18 cellular contexts compared by ENCODE assay signal in the genomic region with DNA sequence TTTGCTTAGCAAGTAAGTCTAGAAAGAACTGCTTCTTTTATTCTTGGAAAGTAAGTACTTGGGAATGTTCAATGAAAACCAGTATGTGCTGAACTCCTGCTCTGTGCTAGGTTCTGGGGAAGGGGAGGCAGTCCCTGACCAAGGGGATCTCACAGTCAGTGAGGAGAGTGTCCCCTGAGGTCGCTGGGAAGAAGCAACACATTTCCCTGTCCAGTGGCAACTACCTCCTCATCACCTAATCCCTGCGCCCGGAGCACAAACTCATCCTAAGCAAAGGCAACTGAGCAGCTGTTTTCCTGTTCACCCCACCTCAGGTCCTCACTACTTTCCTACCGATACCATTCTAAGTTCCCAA.
A peak's percentile ranks its signal among the peaks of the same experiment; 100 is the strongest.
DNase-seq lines count a peak whose midpoint lies in the region; ATAC-seq and TF ChIP-seq lines count a peak whose summit lies in the region.
"Had no signal": no experiment of that assay in that cellular context is flagged by ENCODE, and none has a peak within 500 bp of the region (broad histone marks: within the 10 kb centered on the region; RNA-seq: fewer than 3 reads in every experiment).

No MANE protein-coding gene starts in this region.

- H3K79me2 ChIP-seq in neural progenitor cell (ENCODE audit: low read depth) = no peaks in the 10 kb centered on the region

- WGBS in esophagus squamous epithelium, 2 donors = 64 to 68% methylated on average over 4 of the region's 4 CpGs
- 60 to 66% methylated on average over 4 of the region's 4 CpGs for WGBS in tibial nerve, 2 donors

- no peak overlapping the region for H2AFZ ChIP-seq in neural progenitor cell (replicated peaks)

- H3K4me3 ChIP-seq in Peyer's patch (no peak overlapping the region), esophagus squamous epithelium (peak overlapping the region in 1 of 4 donors; percentile 25), neural progenitor cell (no peak overlapping the region), tibial nerve (no peak overlapping the region)

- TF ChIP-seq EP300 in tibial nerve (IDR thresholded peaks at IDR 0.05) = no peak

- no peak overlapping the region for H3K4me2 ChIP-seq in neural progenitor cell

- no peak overlapping the region for H3K4me3 Mint-ChIP-seq in neural progenitor cell
- H3K4me3 Mint-ChIP-seq: activated CD4-positive, alpha-beta T cell treated with anti-CD3 and anti-CD28 coated beads, Interleukin-2, amount 10 ng/mL, durations not matched to agents 7 days and 5 days; activated naive CD8-positive, alpha-beta T cell treated with anti-CD3 and anti-CD28 coated beads, Interleukin-2, amount 10 ng/mL, durations not matched to agents 7 days and 5 days; activated T-cell treated with anti-CD3 and anti-CD28 coated beads, Interleukin-2, amount 50 U/mL, for 24 hours; H9; naive thymus-derived CD4-positive, alpha-beta T cell had no signal

- intact Hi-C loops in esophagus squamous epithelium (cut with DNase I) = no loop called here

- H3K9me3 ChIP-seq in Peyer's patch = no peaks in the 10 kb centered on the region
- no peaks in the 10 kb centered on the region for H3K9me3 ChIP-seq in esophagus squamous epithelium
- no peaks in the 10 kb centered on the region for H3K9me3 ChIP-seq in neural progenitor cell (ENCODE audit: low read depth)
- no peaks in the 10 kb centered on the region for H3K9me3 ChIP-seq in tibial nerve

- no peaks in the 10 kb centered on the region for H4K20me1 ChIP-seq in neural progenitor cell (ENCODE audit: low read depth)

- DNase-seq in Peyer's patch (no peak), esophagus squamous epithelium (lab: John Stamatoyannopoulos, UW) (no peak), neural progenitor cell (ENCODE audit: low spot score) (no peak), tibial nerve (ENCODE audit: low spot score in 2 of 2) (no peak), NCI-H2171 (lab: John Stamatoyannopoulos, UW) (no peak), GM19238 (ENCODE audit: insufficient read length, low spot score) (no peak)
- no peak for DNase-seq in effector CD4-positive, alpha-beta T cell
- DNase-seq: activated CD4-positive, alpha-beta T cell treated with anti-CD3 and anti-CD28 coated beads, Interleukin-2, amount 10 ng/mL, durations not matched to agents 7 days and 5 days; activated naive CD8-positive, alpha-beta T cell treated with anti-CD3 and anti-CD28 coated beads, Interleukin-2, amount 10 ng/mL, durations not matched to agents 7 days and 5 days; activated T-cell treated with anti-CD3 and anti-CD28 coated beads, Interleukin-2, amount 50 U/mL, for 24 hours; DND-41; H9; naive thymus-derived CD4-positive, alpha-beta T cell; NCI-H345; stimulated activated CD4-positive, alpha-beta T cell treated with anti-CD3 and anti-CD28 coated beads, Interleukin-2, amount 100 ng/mL, for 48 hours; stimulated activated CD8-positive, alpha-beta memory T cell treated with anti-CD3 and anti-CD28 coated beads, Interleukin-4, amount 100 ng/mL, for 48 hours had no signal

- peaks cover 14% of the 10 kb centered on the region for H3F3A ChIP-seq in neural progenitor cell (ENCODE audit: low read depth)

- H3K27ac ChIP-seq in Peyer's patch (peak overlapping the region; percentile 62 to 83 (median 66)), esophagus squamous epithelium (peak overlapping the region; percentile 60 to 88 (median 84)), neural progenitor cell (no peak overlapping the region), tibial nerve (peak overlapping the region; percentile 39 to 90 (median 78))

- ATAC-seq in GM18909 (IDR thresholded peaks at IDR 0.05; ENCODE audit: poor library complexity, unreplicated experiment) = no peak

- no peaks in the 10 kb centered on the region for H3K36me3 Mint-ChIP-seq in neural progenitor cell
- H3K36me3 Mint-ChIP-seq: activated naive CD8-positive, alpha-beta T cell treated with anti-CD3 and anti-CD28 coated beads, Interleukin-2, amount 10 ng/mL, durations not matched to agents 7 days and 5 days; CD14-positive monocyte; naive thymus-derived CD4-positive, alpha-beta T cell had no signal

- H3K9ac ChIP-seq in neural progenitor cell = no peak overlapping the region

- H3K27me3 Mint-ChIP-seq in neural progenitor cell (ENCODE audit: insufficient read depth, low read depth) = no peaks in the 10 kb centered on the region
- H3K27me3 Mint-ChIP-seq: activated T-cell treated with anti-CD3 and anti-CD28 coated beads, Interleukin-2, amount 50 U/mL, for 24 hours had no signal

- TF ChIP-seq CTCF in Peyer's patch (IDR thresholded peaks at IDR 0.05) = no peak
- TF ChIP-seq CTCF in esophagus squamous epithelium (IDR thresholded peaks at IDR 0.05) = no peak
- TF ChIP-seq CTCF in neural progenitor cell (IDR thresholded peaks at IDR 0.05) = no peak
- no peak for TF ChIP-seq CTCF in tibial nerve (IDR thresholded peaks at IDR 0.05)

- TF ChIP-seq POLR2A in Peyer's patch (IDR thresholded peaks at IDR 0.05) (no peak), esophagus squamous epithelium (IDR thresholded peaks at IDR 0.05) (no peak), tibial nerve (IDR thresholded peaks at IDR 0.05) (no peak)

- H3K4me1 Mint-ChIP-seq in neural progenitor cell = peaks cover 41% of the 10 kb centered on the region
- H3K4me1 Mint-ChIP-seq: activated CD4-positive, alpha-beta T cell treated with anti-CD3 and anti-CD28 coated beads, Interleukin-2, amount 10 ng/mL, durations not matched to agents 7 days and 5 days; activated naive CD8-positive, alpha-beta T cell treated with anti-CD3 and anti-CD28 coated beads, Interleukin-2, amount 10 ng/mL, durations not matched to agents 7 days and 5 days had no signal

- no peaks in the 10 kb centered on the region for H3K9me3 Mint-ChIP-seq in neural progenitor cell
- H3K9me3 Mint-ChIP-seq: activated CD4-positive, alpha-beta T cell treated with anti-CD3 and anti-CD28 coated beads, Interleukin-2, amount 10 ng/mL, durations not matched to agents 7 days and 5 days; activated naive CD8-positive, alpha-beta T cell treated with anti-CD3 and anti-CD28 coated beads, Interleukin-2, amount 10 ng/mL, durations not matched to agents 7 days and 5 days; activated T-cell treated with anti-CD3 and anti-CD28 coated beads, Interleukin-2, amount 50 U/mL, for 24 hours; H9; naive thymus-derived CD4-positive, alpha-beta T cell had no signal

- H3K36me3 ChIP-seq in Peyer's patch (no peaks in the 10 kb centered on the region), esophagus squamous epithelium (no peaks in the 10 kb centered on the region), neural progenitor cell (no peaks in the 10 kb centered on the region), tibial nerve (no peaks in the 10 kb centered on the region)

- peaks cover 0 to 18% (median 2%) of the 10 kb centered on the region in 4 donors for H3K4me1 ChIP-seq in Peyer's patch
- H3K4me1 ChIP-seq in esophagus squamous epithelium = peaks cover 3 to 62% (median 38%) of the 10 kb centered on the region in 3 donors
- H3K4me1 ChIP-seq in neural progenitor cell = peaks cover 25% of the 10 kb centered on the region
- H3K4me1 ChIP-seq in tibial nerve = peaks cover 0 to 89% (median 46%) of the 10 kb centered on the region in 4 donors

- H3K27ac Mint-ChIP-seq in neural progenitor cell = peak overlapping the region; percentile 51
- H3K27ac Mint-ChIP-seq: activated CD4-positive, alpha-beta T cell treated with anti-CD3 and anti-CD28 coated beads, Interleukin-2, amount 10 ng/mL, durations not matched to agents 7 days and 5 days; activated naive CD8-positive, alpha-beta T cell treated with anti-CD3 and anti-CD28 coated beads, Interleukin-2, amount 10 ng/mL, durations not matched to agents 7 days and 5 days; activated T-cell treated with anti-CD3 and anti-CD28 coated beads, Interleukin-2, amount 50 U/mL, for 24 hours had no signal

- H3K27me3 ChIP-seq in Peyer's patch (no peaks in the 10 kb centered on the region), esophagus squamous epithelium (no peaks in the 10 kb centered on the region), neural progenitor cell (no peaks in the 10 kb centered on the region), tibial nerve (no peaks in the 10 kb centered on the region)
